Comparison of ENCODE assay signal across 8 cellular contexts in genomic region chr12:84508325-84508861, GRCh38.
DNase-seq lines count a peak whose midpoint lies in the region; ATAC-seq and TF ChIP-seq lines count a peak whose summit lies in the region.

No MANE protein-coding gene starts in this region.

- no peaks in the 10 kb centered on the region for H3K4me1 ChIP-seq in lung (ENCODE audit: control insufficient read depth in 2 of 2, insufficient read depth in 2 of 2, low read length in 2 of 2)

- ATAC-seq in GM21737 (IDR thresholded peaks at IDR 0.05; ENCODE audit: unreplicated experiment) (peak; percentile 90), lung (ENCODE audit: insufficient read depth, low FRiP score) (peak; percentile 67)

- H3K27me3 ChIP-seq in WERI-Rb-1 (ENCODE audit: insufficient read depth, low read depth, severe bottlenecking) (no peaks in the 10 kb centered on the region), lung (ENCODE audit: control insufficient read depth, insufficient read depth) (no peaks in the 10 kb centered on the region)

- 36 to 54% methylated on average over 3 of the region's 3 CpGs for WGBS in lung, 2 donors

- H3K4me3 ChIP-seq in WERI-Rb-1 (ENCODE audit: low read depth, low read length) (no peak overlapping the region), lung (no peak overlapping the region)

- TF ChIP-seq CTCF in WERI-Rb-1 (IDR thresholded peaks at IDR 0.05; ENCODE audit: low read depth, low read length): peak; percentile 32
- no peak for TF ChIP-seq CTCF in lung (IDR thresholded peaks at IDR 0.05; ENCODE audit: control extremely low read depth, extremely low read depth)

- peak; percentile 30 for DNase-seq in D341Med (ENCODE audit: low spot score)
- DNase-seq in Kasumi-1 (lab: John Stamatoyannopoulos, UW): peak; percentile 60 to 62
- DNase-seq in WERI-Rb-1: no peak
- DNase-seq in lung (ENCODE audit: low spot score): no peak
- no peak for DNase-seq in nucleus accumbens (lab: John Stamatoyannopoulos, UW)
- no peak for DNase-seq in cerebellum (ENCODE audit: low spot score)
- DNase-seq in NCI-H128 (lab: John Stamatoyannopoulos, UW; ENCODE audit: unreplicated experiment): no peak

- H3K9me3 ChIP-seq in WERI-Rb-1 (ENCODE audit: severe bottlenecking) (no peaks in the 10 kb centered on the region), lung (ENCODE audit: control insufficient read depth in 2 of 2, insufficient read depth in 1 of 2, low read length in 1 of 2) (no peaks in the 10 kb centered on the region)

- H3K27ac ChIP-seq in WERI-Rb-1: no peak overlapping the region
- no peak overlapping the region for H3K27ac ChIP-seq in lung (ENCODE audit: low read depth in 1 of 2, low read length in 1 of 2)

- H3K36me3 ChIP-seq in WERI-Rb-1: no peaks in the 10 kb centered on the region
- H3K36me3 ChIP-seq in lung (ENCODE audit: control insufficient read depth in 2 of 2, insufficient read depth in 2 of 2, low read length in 2 of 2): no peaks in the 10 kb centered on the region

Comparison
In these comparisons a context has a peak if more than half of its experiments do, and no peak if none do; other contexts are left out.
1. DNase-seq: peak in D341Med (single experiment) and Kasumi-1 (2 of 2); none in WERI-Rb-1 (single experiment), lung (single experiment), nucleus accumbens (0 of 56), cerebellum (single experiment) and NCI-H128 (single experiment).